In genomic region chr6:73704260-73704659, GRCh38 we compare ENCODE assay signal across 10 cellular contexts. TPM values are rescaled to one million over a fixed set of nuclear protein-coding genes. Genes with fewer than 3 reads are reported as not detected.
A peak's percentile ranks its signal among the peaks of the same experiment; 100 is the strongest.
DNase-seq lines count a peak whose midpoint lies in the region; TF ChIP-seq lines count a peak whose summit lies in the region.
"Had no signal": no experiment of that assay in that cellular context is flagged by ENCODE, and none has a peak within 500 bp of the region (broad histone marks: within the 10 kb centered on the region; RNA-seq: fewer than 3 reads in every experiment).

No MANE protein-coding gene starts in this region.

- H3K36me3 ChIP-seq in suprapubic skin (no peaks in the 10 kb centered on the region), tibial artery (no peaks in the 10 kb centered on the region)

- no peaks in the 10 kb centered on the region for H3K9me3 Mint-ChIP-seq in mesothelial cell of epicardium
- H3K9me3 Mint-ChIP-seq: activated naive CD4-positive, alpha-beta T cell treated with anti-CD3 and anti-CD28 coated beads, Interleukin-2, amount 50 U/mL, for 24 hours; IgD-negative memory B cell had no signal

- WGBS in suprapubic skin = 21% methylated on average over 8 of the region's 8 CpGs

- H3K4me1 ChIP-seq in suprapubic skin (peaks cover 39% of the 10 kb centered on the region), tibial artery (peaks cover 0 to 6% (median 0%) of the 10 kb centered on the region in 4 donors)

- H3K27me3 ChIP-seq in suprapubic skin = no peaks in the 10 kb centered on the region
- no peaks in the 10 kb centered on the region for H3K27me3 ChIP-seq in tibial artery

- TF ChIP-seq CTCF in foreskin fibroblast (IDR thresholded peaks at IDR 0.05; ENCODE audit: low read depth, low read length) (no peak), suprapubic skin (IDR thresholded peaks at IDR 0.05) (no peak), tibial artery (IDR thresholded peaks at IDR 0.05) (no peak), mesothelial cell of epicardium (IDR thresholded peaks at IDR 0.05; ENCODE audit: unreplicated experiment) (no peak)

- H3K36me3 Mint-ChIP-seq in mesothelial cell of epicardium = no peaks in the 10 kb centered on the region
- H3K36me3 Mint-ChIP-seq: IgD-negative memory B cell had no signal

- peak; percentile 47 for DNase-seq in activated T-cell treated with anti-CD3 and anti-CD28 coated beads for 48 hours (ENCODE audit: low read depth)
- no peak for DNase-seq in activated T-cell treated with anti-CD3 and anti-CD28 coated beads for 4 hours
- peak; percentile 90 for DNase-seq in SW480 (ENCODE audit: low spot score)
- DNase-seq in foreskin fibroblast = peak; percentile 97 to 98
- DNase-seq in suprapubic skin (ENCODE audit: low spot score in 2 of 2) = peak; percentile 68 to 80
- DNase-seq in NCI-H187 (lab: John Stamatoyannopoulos, UW) = no peak
- DNase-seq in tibial artery = no peak
- no peak for DNase-seq in mesothelial cell of epicardium (ENCODE audit: low spot score in 2 of 2, unreplicated experiment in 2 of 2)

- peak overlapping the region; percentile 77 for H3K27ac ChIP-seq in suprapubic skin
- H3K27ac ChIP-seq in tibial artery = peak overlapping the region in 1 of 2 donors; percentile 10

- no peaks in the 10 kb centered on the region for H3K27me3 Mint-ChIP-seq in mesothelial cell of epicardium (ENCODE audit: low read depth)

- H3K4me1 Mint-ChIP-seq in mesothelial cell of epicardium = peaks cover 12% of the 10 kb centered on the region
- H3K4me1 Mint-ChIP-seq: activated naive CD4-positive, alpha-beta T cell treated with anti-CD3 and anti-CD28 coated beads, Interleukin-2, amount 50 U/mL, for 24 hours; IgD-negative memory B cell had no signal

- no peak for TF ChIP-seq EP300 in suprapubic skin (IDR thresholded peaks at IDR 0.05)

- no peak overlapping the region for H3K27ac Mint-ChIP-seq in mesothelial cell of epicardium
- H3K27ac Mint-ChIP-seq: activated naive CD4-positive, alpha-beta T cell treated with anti-CD3 and anti-CD28 coated beads, Interleukin-2, amount 50 U/mL, for 24 hours; IgD-negative memory B cell had no signal

- H3K4me3 ChIP-seq in foreskin fibroblast (ENCODE audit: low read depth in 1 of 2, low read length in 2 of 2) = peak overlapping the region in 1 of 2 donors; percentile 20
- H3K4me3 ChIP-seq in suprapubic skin = no peak overlapping the region
- H3K4me3 ChIP-seq in tibial artery = no peak overlapping the region

- intact Hi-C loops in tibial artery (cut with DNase I; ENCODE audit: low total_unique reads) = no loop called here

- H3K9me3 ChIP-seq in suprapubic skin (no peaks in the 10 kb centered on the region), tibial artery (no peaks in the 10 kb centered on the region)

- H3K4me3 Mint-ChIP-seq in mesothelial cell of epicardium = no peak overlapping the region
- H3K4me3 Mint-ChIP-seq: activated naive CD4-positive, alpha-beta T cell treated with anti-CD3 and anti-CD28 coated beads, Interleukin-2, amount 50 U/mL, for 24 hours; IgD-negative memory B cell had no signal

- TF ChIP-seq POLR2A in suprapubic skin (IDR thresholded peaks at IDR 0.05) = no peak

RNA-seq across cellular contexts. Expression of gene CD109, which starts 8.3 kb away (rescaled TPM):
- total RNA-seq in suprapubic skin = 10 to 100 TPM; 27.5 to 48.2 (median 43.1) TPM
- total RNA-seq in mesothelial cell of epicardium = 3.7 to 4.3 TPM (median 3.8 TPM) in 3 replicates

RNA-seq across cellular contexts. Expression of gene SLC17A5, which starts 50.5 kb away (rescaled TPM):
- total RNA-seq in suprapubic skin = 10 to 100 TPM in 2 of 4 donors, 1 to 10 TPM in 2; 8.0 to 14.0 (median 11.2) TPM
- 10.1 to 11.8 TPM (median 10.3 TPM) in 3 replicates for total RNA-seq in mesothelial cell of epicardium

Comparison
In these comparisons a context has a peak if more than half of its experiments do, and no peak if none do; other contexts are left out.
1. DNase-seq: peak in activated T-cell treated with anti-CD3 and anti-CD28 coated beads for 48 hours (single experiment), SW480 (single experiment), foreskin fibroblast (2 of 2) and suprapubic skin (2 of 2); none in activated T-cell treated with anti-CD3 and anti-CD28 coated beads for 4 hours (single experiment), NCI-H187 (0 of 2), tibial artery (0 of 2) and mesothelial cell of epicardium (0 of 2).